Comparison of ENCODE assay signal across 9 cellular contexts in the genomic region with DNA sequence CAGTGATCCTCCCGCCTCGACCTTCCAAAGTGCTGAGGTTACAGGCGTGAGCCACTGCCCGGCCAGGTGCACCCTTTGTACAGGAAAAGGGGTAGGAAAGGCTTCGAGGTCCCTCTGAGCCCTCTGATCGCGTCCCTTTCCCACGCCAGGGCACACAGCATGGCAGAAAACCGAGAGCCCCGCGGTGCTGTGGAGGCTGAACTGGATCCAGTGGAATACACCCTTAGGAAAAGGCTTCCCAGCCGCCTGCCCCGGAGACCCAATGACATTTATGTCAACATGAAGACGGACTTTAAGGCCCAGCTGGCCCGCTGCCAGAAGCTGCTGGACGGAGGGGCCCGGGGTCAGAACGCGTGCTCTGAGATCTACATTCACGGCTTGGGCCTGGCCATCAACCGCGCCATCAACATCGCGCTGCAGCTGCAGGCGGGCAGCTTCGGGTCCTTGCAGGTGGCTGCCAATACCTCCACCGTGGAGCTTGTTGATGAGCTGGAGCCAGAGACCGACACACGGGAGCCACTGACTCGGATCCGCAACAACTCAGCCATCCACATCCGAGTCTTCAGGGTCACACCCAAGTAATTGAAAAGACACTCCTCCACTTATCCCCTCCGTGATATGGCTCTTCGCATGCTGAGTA. TPM values are rescaled to one million over a fixed set of nuclear protein-coding genes. Genes with fewer than 3 reads are reported as not detected.
DNase-seq lines count a peak whose midpoint lies in the region; ATAC-seq, FAIRE-seq and TF ChIP-seq lines count a peak whose summit lies in the region.
"Had no signal": no experiment of that assay in that cellular context is flagged by ENCODE, and none has a peak within 500 bp of the region (broad histone marks: within the 10 kb centered on the region; RNA-seq: fewer than 3 reads in every experiment).

No MANE protein-coding gene starts in this region.

- H3K9ac ChIP-seq in astrocyte (ENCODE audit: low read length) (peak overlapping the region; percentile 97), HepG2 (ENCODE audit: insufficient read depth, low read depth, low read length) (peak overlapping the region; percentile 90)

- H3K27me3 ChIP-seq in astrocyte (ENCODE audit: insufficient read depth, low read length) (peaks cover 6% of the 10 kb centered on the region), HepG2 (ENCODE audit: control insufficient read depth in 1 of 2, insufficient read depth in 2 of 2, low read length in 2 of 2) (no peaks in the 10 kb centered on the region), tibial nerve (no peaks in the 10 kb centered on the region)

- intact Hi-C loops in HepG2 (cut with micrococcal nuclease; ENCODE audit: unreplicated experiment) = loop anchor here (1.0 kb wide), 1 partner anchor 168 kb away; no protein-coding TSS in a partner anchor

- POLR2A ChIA-PET in activated CD4-positive, alpha-beta T cell treated with anti-CD3 and anti-CD28 coated beads, Interleukin-2, amount 10 ng/mL, durations not matched to agents 7 days and 5 days (lab: Charles Lee) = no interaction called here
- POLR2A ChIA-PET in HepG2 (lab: Yijun Ruan, JAX) = interaction anchor here (1.4 to 4.6 kb wide), 6 partner anchors 14 to 262 kb away, joined by 4 to 59 read pairs (median 16); partner anchors contain the start of genes EPHB4, EPO, GNB2 and SLC12A9

- H3K79me2 ChIP-seq in astrocyte (ENCODE audit: insufficient read depth, low read length) (peaks cover 24% of the 10 kb centered on the region), HepG2 (ENCODE audit: insufficient read depth, low read length) (peaks cover 18% of the 10 kb centered on the region)

- peak overlapping the region; percentile 93 for H3K4me2 ChIP-seq in astrocyte (ENCODE audit: low read length)
- peak overlapping the region; percentile 83 for H3K4me2 ChIP-seq in HepG2 (ENCODE audit: low read depth, low read length)

- no peak for DNase-seq in activated CD4-positive, alpha-beta T cell treated with anti-CD3 and anti-CD28 coated beads, Interleukin-2, amount 10 ng/mL, durations not matched to agents 7 days and 5 days
- DNase-seq in activated CD4-positive, alpha-beta T cell treated with anti-CD3 and anti-CD28 coated beads, Interleukin-2, amount 50 U/mL, for 1 hour = no peak
- DNase-seq in astrocyte (ENCODE audit: low read depth) = no peak
- DNase-seq in HepG2 (ENCODE audit: low spot score) = peak; percentile 61
- no peak for DNase-seq in tibial nerve (ENCODE audit: low spot score in 2 of 2)
- DNase-seq in HCEC 1CT = no peak

- no peak for TF ChIP-seq EP300 in HepG2 (IDR thresholded peaks at IDR 0.05; ENCODE audit: low read depth in 2 of 2, low read length in 2 of 2)
- TF ChIP-seq EP300 in HepG2 (CRISPR knock-in tag; IDR thresholded peaks at IDR 0.05; ENCODE audit: borderline replicate concordance) = no peak
- no peak for TF ChIP-seq EP300 in tibial nerve (IDR thresholded peaks at IDR 0.05)

- WGBS in HepG2 (ENCODE audit: low lambda C conversion rate) = 9% methylated on average over 17 of the region's 34 CpGs
- WGBS in tibial nerve, 2 donors = 17 to 19% methylated on average over 28 to 31 of the region's 34 CpGs

- TF ChIP-seq RAD21 in HepG2 (CRISPR knock-in tag; IDR thresholded peaks at IDR 0.05) = no peak

- H3K36me3 Mint-ChIP-seq in activated CD4-positive, alpha-beta T cell treated with anti-CD3 and anti-CD28 coated beads, Interleukin-2, amount 10 ng/mL, durations not matched to agents 7 days and 5 days (ENCODE audit: low read depth) = peaks cover 8% of the 10 kb centered on the region
- H3K36me3 Mint-ChIP-seq in astrocyte (ENCODE audit: low read depth, unreplicated experiment) = no peaks in the 10 kb centered on the region

- FAIRE-seq in astrocyte (lab: Jason Lieb, UNC) (no peak), HepG2 (lab: Jason Lieb, UNC) (no peak)

- H3K27ac ChIP-seq in astrocyte (ENCODE audit: low read depth, low read length) (peak overlapping the region; percentile 76), HepG2 (ENCODE audit: extremely low read length, insufficient read depth, low read length) (peak overlapping the region; percentile 84), tibial nerve (peak overlapping the region; percentile 81 to 99 (median 96))

- H3K4me3 Mint-ChIP-seq in activated CD4-positive, alpha-beta T cell treated with anti-CD3 and anti-CD28 coated beads, Interleukin-2, amount 10 ng/mL, durations not matched to agents 7 days and 5 days = peak overlapping the region; percentile 94
- H3K4me3 Mint-ChIP-seq in astrocyte (ENCODE audit: unreplicated experiment) = peak overlapping the region; percentile 97

- H4K20me1 ChIP-seq in astrocyte (ENCODE audit: insufficient read depth, low read length) (peaks cover 12% of the 10 kb centered on the region), HepG2 (ENCODE audit: insufficient read depth, low read length) (no peaks in the 10 kb centered on the region)

- no peak for TF ChIP-seq CTCF in astrocyte (IDR thresholded peaks at IDR 0.05; ENCODE audit: insufficient read depth, low read depth, low read length)
- TF ChIP-seq CTCF in HepG2 (CRISPR knock-in tag; IDR thresholded peaks at IDR 0.05) = no peak
- TF ChIP-seq CTCF in tibial nerve (IDR thresholded peaks at IDR 0.05) = no peak

- ATAC-seq in HepG2 = peak; percentile 10; the same call in 2 of the 3 replicates
- ATAC-seq in GM19463 (IDR thresholded peaks at IDR 0.05; ENCODE audit: unreplicated experiment) = no peak
- no peak for ATAC-seq in GM18873 (IDR thresholded peaks at IDR 0.05; ENCODE audit: low FRiP score, unreplicated experiment)

- no peaks in the 10 kb centered on the region for H3K9me3 Mint-ChIP-seq in activated CD4-positive, alpha-beta T cell treated with anti-CD3 and anti-CD28 coated beads, Interleukin-2, amount 10 ng/mL, durations not matched to agents 7 days and 5 days
- H3K9me3 Mint-ChIP-seq in astrocyte (ENCODE audit: unreplicated experiment) = no peaks in the 10 kb centered on the region

- CTCF ChIA-PET in activated CD4-positive, alpha-beta T cell treated with anti-CD3 and anti-CD28 coated beads, Interleukin-2, amount 10 ng/mL, durations not matched to agents 7 days and 5 days (lab: Charles Lee) = interaction anchor here (0.6 to 3.2 kb wide), 6 partner anchors 9 to 687 kb away, joined by 3 to 40 read pairs (median 8); partner anchors contain the start of gene SLC12A9
- CTCF ChIA-PET in HepG2 (lab: Yijun Ruan, JAX; ENCODE audit: low intra/inter-chr PET ratio, low total read pairs) = interaction anchor here (3.3 kb wide), 1 partner anchor 19 kb away, joined by 37 read pairs; no protein-coding TSS in a partner anchor

- TF ChIP-seq POLR2A in HepG2 (IDR thresholded peaks at IDR 0.05; ENCODE audit: insufficient read depth in 1 of 2, low read depth in 2 of 2, low read length in 2 of 2) (no peak), tibial nerve (IDR thresholded peaks at IDR 0.05) (no peak)

- H3K4me1 ChIP-seq in astrocyte (ENCODE audit: insufficient read depth, low read length) = peaks cover 8% of the 10 kb centered on the region
- H3K4me1 ChIP-seq in HepG2 (ENCODE audit: insufficient read depth, low read length) = peaks cover 30% of the 10 kb centered on the region
- peaks cover 0 to 21% (median 10%) of the 10 kb centered on the region in 4 donors for H3K4me1 ChIP-seq in tibial nerve

- H3K27me3 Mint-ChIP-seq in activated CD4-positive, alpha-beta T cell treated with anti-CD3 and anti-CD28 coated beads, Interleukin-2, amount 10 ng/mL, durations not matched to agents 7 days and 5 days = peaks cover 3% of the 10 kb centered on the region
- no peaks in the 10 kb centered on the region for H3K27me3 Mint-ChIP-seq in astrocyte (ENCODE audit: low read depth, unreplicated experiment)

- BruUV-seq in HepG2 (replicated peaks; lab: Mats Ljungman, UMichigan) = no TSS peak

- H3K9me3 ChIP-seq in astrocyte (ENCODE audit: insufficient read depth, low read depth, low read length) (no peaks in the 10 kb centered on the region), HepG2 (ENCODE audit: low read length) (no peaks in the 10 kb centered on the region), tibial nerve (no peaks in the 10 kb centered on the region)

- peaks cover 22% of the 10 kb centered on the region for H3K4me1 Mint-ChIP-seq in activated CD4-positive, alpha-beta T cell treated with anti-CD3 and anti-CD28 coated beads, Interleukin-2, amount 10 ng/mL, durations not matched to agents 7 days and 5 days
- H3K4me1 Mint-ChIP-seq in astrocyte (ENCODE audit: low read depth, unreplicated experiment) = no peaks in the 10 kb centered on the region

- H3K27ac Mint-ChIP-seq in activated CD4-positive, alpha-beta T cell treated with anti-CD3 and anti-CD28 coated beads, Interleukin-2, amount 10 ng/mL, durations not matched to agents 7 days and 5 days = peak overlapping the region; percentile 97
- H3K27ac Mint-ChIP-seq in astrocyte (ENCODE audit: unreplicated experiment) = peak overlapping the region; percentile 58

- in situ Hi-C loops in HepG2 (cut with HindIII; ENCODE audit: extremely low pct_ligation_motif_present, low pct_unique_long_range_greater_than_20kb) = loop anchor here (10.0 kb wide), 1 partner anchor 148 kb away; the partner anchor contains the start of gene SLC12A9

- H3K4me3 ChIP-seq in astrocyte (ENCODE audit: insufficient read depth, low read depth, low read length) (peak overlapping the region; percentile 85), HepG2 (replicated peaks in 1 of 3; ENCODE audit: insufficient read depth in 1 of 3, low read depth in 2 of 3, low read length in 3 of 3) (peak overlapping the region; percentile 93 to 98 (median 98)), tibial nerve (peak overlapping the region; percentile 66 to 88 (median 72))

- H2AFZ ChIP-seq in astrocyte (ENCODE audit: low read depth, low read length) (peak overlapping the region; percentile 45), HepG2 (ENCODE audit: low read length) (no peak overlapping the region)

- H3K36me3 ChIP-seq in astrocyte (ENCODE audit: insufficient read depth, low read length) (peaks cover 6% of the 10 kb centered on the region), HepG2 (replicated peaks in 1 of 2; ENCODE audit: control insufficient read depth in 1 of 2, insufficient read depth in 2 of 2, low read length in 2 of 2) (no peaks in the 10 kb centered on the region), tibial nerve (peaks cover 0 to 17% (median 0%) of the 10 kb centered on the region in 3 donors)

RNA-seq across cellular contexts. Expression of gene POP7, which starts 0.9 kb away (rescaled TPM):
- total RNA-seq in activated CD4-positive, alpha-beta T cell treated with anti-CD3 and anti-CD28 coated beads, Interleukin-2, amount 10 ng/mL, durations not matched to agents 7 days and 5 days = 10 to 100 TPM; 39.9 to 40.5 TPM
- 39.1 and 40.6 TPM in 2 replicates for total RNA-seq in astrocyte
- total RNA-seq in HepG2 (2016; rRNA removed; fragmentation: Illumina TruSeq; extraction: Trizol) = 91.1 and 91.5 TPM in 2 replicates
- 80.9 and 134 TPM in 2 replicates for total RNA-seq in HepG2 (2016; cell fraction: cytosol; rRNA removed; fragmentation: Illumina TruSeq; extraction: Trizol; ENCODE audit: low read depth)
- total RNA-seq in HepG2 (2016; cell fraction: insoluble cytoplasmic fraction; rRNA removed; fragmentation: Illumina TruSeq; extraction: Trizol) = 88.0 and 96.3 TPM in 2 replicates
- 82.0 and 130 TPM in 2 replicates for total RNA-seq in HepG2 (2016; cell fraction: membrane; rRNA removed; fragmentation: Illumina TruSeq; extraction: Trizol)
- 30.9 and 33.0 TPM in 2 replicates for total RNA-seq in HepG2 (2016; cell fraction: nucleus; rRNA removed; fragmentation: Illumina TruSeq; extraction: Trizol)
- polyA plus RNA-seq in HepG2 (2011; rRNA removed) = 63.9 and 70.6 TPM in 2 replicates
- 59.0 and 91.7 TPM in 2 replicates for polyA plus RNA-seq in HepG2 (2011; cell fraction: cytosol; rRNA removed)
- 30.7 and 33.6 TPM in 2 replicates for polyA plus RNA-seq in HepG2 (2011; cell fraction: nucleus; rRNA removed)
- polyA plus RNA-seq in HepG2 (2012) = 35.3 and 43.7 TPM in 2 replicates
- polyA plus RNA-seq in HepG2 (2016; cell fraction: cytosol; fragmentation: Illumina TruSeq; extraction: Trizol; ENCODE audit: low read depth) = 72.9 and 135 TPM in 2 replicates
- 95.2 and 106 TPM in 2 replicates for polyA plus RNA-seq in HepG2 (2016; cell fraction: insoluble cytoplasmic fraction; fragmentation: Illumina TruSeq; extraction: Trizol; ENCODE audit: low read depth)
- polyA plus RNA-seq in HepG2 (2016; cell fraction: membrane; fragmentation: Illumina TruSeq; extraction: Trizol; ENCODE audit: low read depth) = 75.0 and 120 TPM in 2 replicates
- 59.0 and 71.0 TPM in 2 replicates for polyA plus RNA-seq in HepG2 (2016; cell fraction: nucleus; fragmentation: Illumina TruSeq; extraction: Trizol; ENCODE audit: insufficient read depth, low read depth)
- 32.0 and 34.2 TPM in 2 replicates for polyA minus RNA-seq in HepG2 (2011; rRNA and poly(A)+ RNA removed; ENCODE audit: low replicate concordance)
- polyA minus RNA-seq in HepG2 (2011; cell fraction: cytosol; rRNA and poly(A)+ RNA removed) = 21.5 and 21.6 TPM in 2 replicates
- 4.5 and 5.0 TPM in 2 replicates for polyA minus RNA-seq in HepG2 (2011; cell fraction: nucleus; rRNA and poly(A)+ RNA removed)
- total RNA-seq in tibial nerve = 10 to 100 TPM; 23.1 to 50.7 (median 35.6) TPM

RNA-seq across cellular contexts. Expression of gene GIGYF1, which starts 12.7 kb away (rescaled TPM):
- total RNA-seq in activated CD4-positive, alpha-beta T cell treated with anti-CD3 and anti-CD28 coated beads, Interleukin-2, amount 10 ng/mL, durations not matched to agents 7 days and 5 days = 10 to 100 TPM; 48.7 to 55.5 TPM
- total RNA-seq in astrocyte (21.3 and 23.2 TPM in 2 replicates), HepG2 (2016; rRNA removed; fragmentation: Illumina TruSeq; extraction: Trizol) (6.4 and 16.1 TPM in 2 replicates), tibial nerve (10 to 100 TPM; 50.9 to 98.1 (median 64.7) TPM)
- 1.1 TPM in 2 replicates for total RNA-seq in HepG2 (2016; cell fraction: cytosol; rRNA removed; fragmentation: Illumina TruSeq; extraction: Trizol; ENCODE audit: low read depth)
- total RNA-seq in HepG2 (2016; cell fraction: insoluble cytoplasmic fraction; rRNA removed; fragmentation: Illumina TruSeq; extraction: Trizol) = 5.2 and 15.6 TPM in 2 replicates
- 2.5 and 3.1 TPM in 2 replicates for total RNA-seq in HepG2 (2016; cell fraction: membrane; rRNA removed; fragmentation: Illumina TruSeq; extraction: Trizol)
- 20.9 and 26.7 TPM in 2 replicates for total RNA-seq in HepG2 (2016; cell fraction: nucleus; rRNA removed; fragmentation: Illumina TruSeq; extraction: Trizol)
- polyA plus RNA-seq in HepG2 (2011; rRNA removed) = 7.6 and 10.2 TPM in 2 replicates
- polyA plus RNA-seq in HepG2 (2011; cell fraction: cytosol; rRNA removed) = 2.9 and 4.4 TPM in 2 replicates
- 109 and 136 TPM in 2 replicates for polyA plus RNA-seq in HepG2 (2011; cell fraction: nucleus; rRNA removed)
- polyA plus RNA-seq in HepG2 (2012) = 14.6 and 15.7 TPM in 2 replicates
- polyA plus RNA-seq in HepG2 (2016; cell fraction: cytosol; fragmentation: Illumina TruSeq; extraction: Trizol; ENCODE audit: low read depth) = 0.49 and 0.50 TPM in 2 replicates
- polyA plus RNA-seq in HepG2 (2016; cell fraction: insoluble cytoplasmic fraction; fragmentation: Illumina TruSeq; extraction: Trizol; ENCODE audit: low read depth) = 4.7 and 6.6 TPM in 2 replicates
- polyA plus RNA-seq in HepG2 (2016; cell fraction: membrane; fragmentation: Illumina TruSeq; extraction: Trizol; ENCODE audit: low read depth) = 1.2 and 1.8 TPM in 2 replicates
- 82.9 and 91.2 TPM in 2 replicates for polyA plus RNA-seq in HepG2 (2016; cell fraction: nucleus; fragmentation: Illumina TruSeq; extraction: Trizol; ENCODE audit: insufficient read depth, low read depth)
- polyA minus RNA-seq in HepG2 (2011; rRNA and poly(A)+ RNA removed; ENCODE audit: low replicate concordance) = 10.8 and 12.0 TPM in 2 replicates
- 5.3 and 5.8 TPM in 2 replicates for polyA minus RNA-seq in HepG2 (2011; cell fraction: cytosol; rRNA and poly(A)+ RNA removed)
- 29.1 and 35.3 TPM in 2 replicates for polyA minus RNA-seq in HepG2 (2011; cell fraction: nucleus; rRNA and poly(A)+ RNA removed)

RNA-seq across cellular contexts. Expression of gene EPO, which starts 13.5 kb away (rescaled TPM):
- not detected for total RNA-seq in activated CD4-positive, alpha-beta T cell treated with anti-CD3 and anti-CD28 coated beads, Interleukin-2, amount 10 ng/mL, durations not matched to agents 7 days and 5 days
- total RNA-seq in astrocyte = not detected in 2 replicates
- total RNA-seq in HepG2 (2016; rRNA removed; fragmentation: Illumina TruSeq; extraction: Trizol) = 9.9 and 10.3 TPM in 2 replicates
- total RNA-seq in HepG2 (2016; cell fraction: cytosol; rRNA removed; fragmentation: Illumina TruSeq; extraction: Trizol; ENCODE audit: low read depth) = 10.8 and 15.4 TPM in 2 replicates
- 9.7 and 9.8 TPM in 2 replicates for total RNA-seq in HepG2 (2016; cell fraction: insoluble cytoplasmic fraction; rRNA removed; fragmentation: Illumina TruSeq; extraction: Trizol)
- total RNA-seq in HepG2 (2016; cell fraction: membrane; rRNA removed; fragmentation: Illumina TruSeq; extraction: Trizol) = 16.5 and 20.1 TPM in 2 replicates
- 5.3 and 6.7 TPM in 2 replicates for total RNA-seq in HepG2 (2016; cell fraction: nucleus; rRNA removed; fragmentation: Illumina TruSeq; extraction: Trizol)
- polyA plus RNA-seq in HepG2 (2011; rRNA removed) = 25.7 and 26.2 TPM in 2 replicates
- 19.8 and 27.3 TPM in 2 replicates for polyA plus RNA-seq in HepG2 (2011; cell fraction: cytosol; rRNA removed)
- polyA plus RNA-seq in HepG2 (2011; cell fraction: nucleus; rRNA removed) = 19.5 and 22.2 TPM in 2 replicates
- polyA plus RNA-seq in HepG2 (2012) = 8.8 and 13.8 TPM in 2 replicates
- polyA plus RNA-seq in HepG2 (2016; cell fraction: cytosol; fragmentation: Illumina TruSeq; extraction: Trizol; ENCODE audit: low read depth) = 12.3 and 15.4 TPM in 2 replicates
- 10.0 and 11.4 TPM in 2 replicates for polyA plus RNA-seq in HepG2 (2016; cell fraction: insoluble cytoplasmic fraction; fragmentation: Illumina TruSeq; extraction: Trizol; ENCODE audit: low read depth)
- 14.8 and 16.9 TPM in 2 replicates for polyA plus RNA-seq in HepG2 (2016; cell fraction: membrane; fragmentation: Illumina TruSeq; extraction: Trizol; ENCODE audit: low read depth)
- polyA plus RNA-seq in HepG2 (2016; cell fraction: nucleus; fragmentation: Illumina TruSeq; extraction: Trizol; ENCODE audit: insufficient read depth, low read depth) = 13.7 and 14.3 TPM in 2 replicates
- polyA minus RNA-seq in HepG2 (2011; rRNA and poly(A)+ RNA removed; ENCODE audit: low replicate concordance) = 17.8 TPM in 1 of 2 replicates, not detected in the other
- polyA minus RNA-seq in HepG2 (2011; cell fraction: cytosol; rRNA and poly(A)+ RNA removed) = 10.0 and 11.1 TPM in 2 replicates
- 2.6 and 3.1 TPM in 2 replicates for polyA minus RNA-seq in HepG2 (2011; cell fraction: nucleus; rRNA and poly(A)+ RNA removed)
- total RNA-seq in tibial nerve = under 1 TPM in 2 of 4 donors, not detected in 2; 0.30 to 0.59 TPM

RNA-seq across cellular contexts. Expression of gene ZAN, which starts 26.6 kb away (rescaled TPM):
- not detected for total RNA-seq in activated CD4-positive, alpha-beta T cell treated with anti-CD3 and anti-CD28 coated beads, Interleukin-2, amount 10 ng/mL, durations not matched to agents 7 days and 5 days
- not detected in 2 replicates for total RNA-seq in astrocyte
- total RNA-seq in HepG2 (2016; rRNA removed; fragmentation: Illumina TruSeq; extraction: Trizol) = 0.02 and 0.08 TPM in 2 replicates
- total RNA-seq in HepG2 (2016; cell fraction: cytosol; rRNA removed; fragmentation: Illumina TruSeq; extraction: Trizol; ENCODE audit: low read depth) = 0.09 and 0.10 TPM in 2 replicates
- total RNA-seq in HepG2 (2016; cell fraction: insoluble cytoplasmic fraction; rRNA removed; fragmentation: Illumina TruSeq; extraction: Trizol) = 0.04 TPM in 2 replicates
- total RNA-seq in HepG2 (2016; cell fraction: membrane; rRNA removed; fragmentation: Illumina TruSeq; extraction: Trizol) = 0.03 and 0.06 TPM in 2 replicates
- total RNA-seq in HepG2 (2016; cell fraction: nucleus; rRNA removed; fragmentation: Illumina TruSeq; extraction: Trizol) = 0.06 TPM in 2 replicates
- 0.09 and 0.14 TPM in 2 replicates for polyA plus RNA-seq in HepG2 (2011; rRNA removed)
- polyA plus RNA-seq in HepG2 (2011; cell fraction: cytosol; rRNA removed) = 0.07 and 0.08 TPM in 2 replicates
- 0.55 and 0.66 TPM in 2 replicates for polyA plus RNA-seq in HepG2 (2011; cell fraction: nucleus; rRNA removed)
- polyA plus RNA-seq in HepG2 (2012) = 0.13 and 0.23 TPM in 2 replicates
- polyA plus RNA-seq in HepG2 (2016; cell fraction: cytosol; fragmentation: Illumina TruSeq; extraction: Trizol; ENCODE audit: low read depth) = 0.05 TPM in 2 replicates
- 0.05 and 0.12 TPM in 2 replicates for polyA plus RNA-seq in HepG2 (2016; cell fraction: insoluble cytoplasmic fraction; fragmentation: Illumina TruSeq; extraction: Trizol; ENCODE audit: low read depth)
- 0.07 and 0.08 TPM in 2 replicates for polyA plus RNA-seq in HepG2 (2016; cell fraction: membrane; fragmentation: Illumina TruSeq; extraction: Trizol; ENCODE audit: low read depth)
- 0.44 and 0.63 TPM in 2 replicates for polyA plus RNA-seq in HepG2 (2016; cell fraction: nucleus; fragmentation: Illumina TruSeq; extraction: Trizol; ENCODE audit: insufficient read depth, low read depth)
- 0.48 TPM in 1 of 2 replicates, not detected in the other for polyA minus RNA-seq in HepG2 (2011; rRNA and poly(A)+ RNA removed; ENCODE audit: low replicate concordance)
- 0.10 and 0.18 TPM in 2 replicates for polyA minus RNA-seq in HepG2 (2011; cell fraction: cytosol; rRNA and poly(A)+ RNA removed)
- 0.25 and 0.26 TPM in 2 replicates for polyA minus RNA-seq in HepG2 (2011; cell fraction: nucleus; rRNA and poly(A)+ RNA removed)
- total RNA-seq in tibial nerve = not detected
- total RNA-seq: activated CD8-positive, alpha-beta memory T cell treated with anti-CD3 and anti-CD28 coated beads for 36 hours had no signal

RNA-seq across cellular contexts. Expression of gene GNB2, which starts 33.3 kb away (rescaled TPM):
- 100 to 1,000 TPM; 238 to 249 TPM for total RNA-seq in activated CD4-positive, alpha-beta T cell treated with anti-CD3 and anti-CD28 coated beads, Interleukin-2, amount 10 ng/mL, durations not matched to agents 7 days and 5 days
- total RNA-seq in astrocyte = 270 and 274 TPM in 2 replicates
- 48.3 and 64.3 TPM in 2 replicates for total RNA-seq in HepG2 (2016; rRNA removed; fragmentation: Illumina TruSeq; extraction: Trizol)
- 84.0 and 90.3 TPM in 2 replicates for total RNA-seq in HepG2 (2016; cell fraction: cytosol; rRNA removed; fragmentation: Illumina TruSeq; extraction: Trizol; ENCODE audit: low read depth)
- total RNA-seq in HepG2 (2016; cell fraction: insoluble cytoplasmic fraction; rRNA removed; fragmentation: Illumina TruSeq; extraction: Trizol) = 51.7 and 55.9 TPM in 2 replicates
- 95.7 and 129 TPM in 2 replicates for total RNA-seq in HepG2 (2016; cell fraction: membrane; rRNA removed; fragmentation: Illumina TruSeq; extraction: Trizol)
- 30.4 and 32.6 TPM in 2 replicates for total RNA-seq in HepG2 (2016; cell fraction: nucleus; rRNA removed; fragmentation: Illumina TruSeq; extraction: Trizol)
- 67.1 and 82.0 TPM in 2 replicates for polyA plus RNA-seq in HepG2 (2011; rRNA removed)
- polyA plus RNA-seq in HepG2 (2011; cell fraction: cytosol; rRNA removed) = 69.6 and 88.5 TPM in 2 replicates
- polyA plus RNA-seq in HepG2 (2011; cell fraction: nucleus; rRNA removed) = 82.9 and 91.9 TPM in 2 replicates
- 80.2 and 110 TPM in 2 replicates for polyA plus RNA-seq in HepG2 (2012)
- polyA plus RNA-seq in HepG2 (2016; cell fraction: cytosol; fragmentation: Illumina TruSeq; extraction: Trizol; ENCODE audit: low read depth) = 141 and 174 TPM in 2 replicates
- 105 and 126 TPM in 2 replicates for polyA plus RNA-seq in HepG2 (2016; cell fraction: insoluble cytoplasmic fraction; fragmentation: Illumina TruSeq; extraction: Trizol; ENCODE audit: low read depth)
- polyA plus RNA-seq in HepG2 (2016; cell fraction: membrane; fragmentation: Illumina TruSeq; extraction: Trizol; ENCODE audit: low read depth) = 137 and 159 TPM in 2 replicates
- 84.9 and 92.0 TPM in 2 replicates for polyA plus RNA-seq in HepG2 (2016; cell fraction: nucleus; fragmentation: Illumina TruSeq; extraction: Trizol; ENCODE audit: insufficient read depth, low read depth)
- 104 and 125 TPM in 2 replicates for polyA minus RNA-seq in HepG2 (2011; rRNA and poly(A)+ RNA removed; ENCODE audit: low replicate concordance)
- polyA minus RNA-seq in HepG2 (2011; cell fraction: cytosol; rRNA and poly(A)+ RNA removed) = 35.2 and 43.4 TPM in 2 replicates
- polyA minus RNA-seq in HepG2 (2011; cell fraction: nucleus; rRNA and poly(A)+ RNA removed) = 10.0 and 11.4 TPM in 2 replicates
- 100 to 1,000 TPM; 185 to 290 (median 248) TPM for total RNA-seq in tibial nerve
